In the genomic region with DNA sequence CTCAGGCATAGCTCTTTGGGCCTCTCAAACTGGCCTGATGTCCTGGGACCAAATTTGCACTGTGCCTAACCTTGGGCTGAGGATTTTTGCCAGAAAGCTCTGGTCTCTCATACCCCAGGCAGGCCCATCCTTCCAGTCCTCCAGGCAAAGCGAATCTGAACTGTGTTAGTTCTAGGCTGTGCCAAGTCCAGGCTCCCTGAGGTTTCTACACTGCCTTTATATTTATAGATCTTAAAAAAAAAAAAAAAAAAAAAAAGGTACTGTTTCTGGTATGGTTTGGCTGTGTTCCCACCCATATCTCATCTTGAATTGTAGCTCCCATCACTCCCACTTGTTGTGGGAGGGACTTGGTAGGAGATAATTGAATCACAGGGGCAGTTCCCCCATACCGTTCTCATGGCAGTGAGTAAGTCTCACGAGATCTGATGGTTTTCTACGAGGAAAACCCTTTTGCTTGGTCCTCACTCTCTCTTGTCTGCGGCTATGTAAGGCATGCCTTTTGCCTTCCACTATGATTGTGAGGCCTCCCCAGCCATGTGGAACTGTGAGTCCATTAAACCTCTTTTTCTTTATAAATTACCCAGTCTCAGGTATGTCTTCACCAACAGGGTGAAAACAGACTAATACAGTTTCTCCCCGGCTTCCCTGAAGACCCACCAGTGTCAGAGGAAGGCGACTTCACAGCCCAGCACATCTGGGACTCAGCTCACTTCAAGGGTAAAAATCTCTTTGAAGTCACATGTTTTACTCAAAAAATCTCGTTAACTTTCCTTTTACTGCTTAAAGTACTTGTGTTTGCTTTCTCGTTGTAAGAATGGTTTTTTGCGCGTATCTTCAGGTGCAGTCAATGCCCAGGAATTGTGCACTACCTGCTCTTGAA, we compare ENCODE assay signal across 29 cellular contexts. TPM values are rescaled to one million over a fixed set of nuclear protein-coding genes. Genes with fewer than 3 reads are reported as not detected.
DNase-seq lines count a peak whose midpoint lies in the region; ATAC-seq, FAIRE-seq and TF ChIP-seq lines count a peak whose summit lies in the region.
"Had no signal": no experiment of that assay in that cellular context is flagged by ENCODE, and none has a peak within 500 bp of the region (broad histone marks: within the 10 kb centered on the region; RNA-seq: fewer than 3 reads in every experiment).

No MANE protein-coding gene starts in this region.

- in situ Hi-C loops in K562 (cut with MboI): no loop called here

- FAIRE-seq in K562 (lab: Jason Lieb, UNC): no peak
- FAIRE-seq: H1 had no signal

- intact Hi-C loops in K562 (cut with micrococcal nuclease) (no loop called here), uterus (cut with DNase I; ENCODE audit: low total_unique reads) (no loop called here)

- TF ChIP-seq CTCF in K562 (IDR thresholded peaks at IDR 0.05 in 2 of 3, conservative IDR thresholded peaks at IDR 0.05 in 1 of 3; ENCODE audit: insufficient read depth in 2 of 3, low read depth in 1 of 3, low read length in 3 of 3) (no peak), uterus (IDR thresholded peaks at IDR 0.05) (no peak)

- TF ChIP-seq EP300 in K562 (IDR thresholded peaks at IDR 0.05; ENCODE audit: low read length): no peak

- no peak for DNase-seq in activated naive CD4-positive, alpha-beta T cell treated with anti-CD3 and anti-CD28 coated beads, Interleukin-2, amount 10 ng/mL, durations not matched to agents 7 days and 5 days
- DNase-seq in MV-4-11 (lab: John Stamatoyannopoulos, UW): peak; percentile 13
- DNase-seq in K562 (ENCODE audit: extremely low read depth in 1 of 4, low spot score in 3 of 4): peak in 1 of 4 experiments; percentile 11
- DNase-seq in stimulated activated naive CD8-positive, alpha-beta T cell treated with anti-CD3 and anti-CD28 coated beads, Interleukin-15, amount 100 ng/mL, for 72 hours: no peak
- no peak for DNase-seq in NCI-H128 (lab: John Stamatoyannopoulos, UW; ENCODE audit: unreplicated experiment)
- no peak for DNase-seq in uterus
- no peak for DNase-seq in kidney glomerular epithelial cell (lab: John Stamatoyannopoulos, UW)
- DNase-seq: ACHN; activated CD8-positive, alpha-beta memory T cell treated with anti-CD3 and anti-CD28 coated beads, Interleukin-2, amount 10 ng/mL, durations not matched to agents 7 days and 5 days; Caco-2; DMS79; heart left ventricle; MM.1S; NCI-H146; NCI-H524 treated with DMSO at 0.1 percent for 48 hours; occipital lobe; Peyer's patch; stimulated activated CD8-positive, alpha-beta memory T cell treated with anti-CD3 and anti-CD28 coated beads, Interleukin-4, amount 100 ng/mL, for 48 hours; T-helper 1 cell had no signal

- H4K20me1 ChIP-seq in K562 (replicated peaks; ENCODE audit: control insufficient read depth, insufficient read depth, low read length): peaks cover 3% of the 10 kb centered on the region; the same call in 1 of the 2 replicates
- H4K20me1 ChIP-seq: BLaER1 had no signal

- H3K79me2 ChIP-seq in K562 (ENCODE audit: control insufficient read depth, insufficient read depth, low read length): no peaks in the 10 kb centered on the region

- H3K9me3 ChIP-seq in K562 (replicated peaks; ENCODE audit: control insufficient read depth, insufficient read depth, low read depth, low read length) (no peaks in the 10 kb centered on the region), uterus (no peaks in the 10 kb centered on the region)
- H3K9me3 ChIP-seq: BLaER1, Caco-2, Peyer's patch, SJSA1, upper lobe of left lung had no signal

- TF ChIP-seq RAD21 in K562 (CRISPR knock-in tag; conservative IDR thresholded peaks at IDR 0.05 in 1 of 2, IDR thresholded peaks at IDR 0.05 in 1 of 2): no peak

- CTCF ChIA-PET in activated naive CD4-positive, alpha-beta T cell treated with anti-CD3 and anti-CD28 coated beads, Interleukin-2, amount 10 ng/mL, durations not matched to agents 7 days and 5 days (lab: Charles Lee): no interaction called here
- CTCF ChIA-PET in K562 (lab: Yijun Ruan, JAX; ENCODE audit: low intra/inter-chr PET ratio): no interaction called here

- no peak overlapping the region; the same call in 1 of the 2 replicates for H3K4me2 ChIP-seq in K562 (ENCODE audit: insufficient read depth, low read length)
- H3K4me2 ChIP-seq: BLaER1 had no signal

- H3K27me3 ChIP-seq in K562 (ENCODE audit: control insufficient read depth in 2 of 2, insufficient read depth in 2 of 2, low read length in 2 of 2) (peaks cover 33 to 47% of the 10 kb centered on the region in 2 experiments), uterus (no peaks in the 10 kb centered on the region)
- H3K27me3 ChIP-seq: BLaER1, Peyer's patch, SJSA1, upper lobe of left lung had no signal

- no peaks in the 10 kb centered on the region for H3K4me1 ChIP-seq in K562 (replicated peaks in 1 of 2; ENCODE audit: control insufficient read depth in 2 of 2, insufficient read depth in 2 of 2, low read length in 2 of 2)
- H3K4me1 ChIP-seq in uterus: no peaks in the 10 kb centered on the region
- H3K4me1 ChIP-seq: Caco-2, heart left ventricle, Peyer's patch, SJSA1, upper lobe of left lung had no signal

- peak overlapping the region; percentile 7 for H3K27ac Mint-ChIP-seq in activated naive CD4-positive, alpha-beta T cell treated with anti-CD3 and anti-CD28 coated beads, Interleukin-2, amount 50 U/mL, for 24 hours
- no peak overlapping the region for H3K27ac Mint-ChIP-seq in activated naive CD4-positive, alpha-beta T cell treated with anti-CD3 and anti-CD28 coated beads, Interleukin-2, amount 10 ng/mL, durations not matched to agents 7 days and 5 days
- H3K27ac Mint-ChIP-seq in stimulated activated naive CD8-positive, alpha-beta T cell treated with anti-CD3 and anti-CD28 coated beads, Interleukin-15, amount 100 ng/mL, for 72 hours: peak overlapping the region in 1 of 2 donors; percentile 63
- H3K27ac Mint-ChIP-seq: activated CD8-positive, alpha-beta memory T cell treated with anti-CD3 and anti-CD28 coated beads, Interleukin-2, amount 10 ng/mL, durations not matched to agents 7 days and 5 days; activated naive CD4-positive, alpha-beta T cell treated with anti-CD3 and anti-CD28 coated beads, Interleukin-2, amount 50 U/mL, for 72 hours; memory B cell had no signal

- BruUV-seq in K562 (replicated peaks; lab: Mats Ljungman, UMichigan): no TSS peak

- H3K9ac ChIP-seq in K562 (ENCODE audit: insufficient read depth in 1 of 2, low read depth in 2 of 2, low read length in 2 of 2): no peak overlapping the region
- H3K9ac ChIP-seq: BLaER1 had no signal

- no peaks in the 10 kb centered on the region for H3K36me3 ChIP-seq in K562 (ENCODE audit: control insufficient read depth, insufficient read depth, low read length)
- no peaks in the 10 kb centered on the region for H3K36me3 ChIP-seq in uterus
- H3K36me3 ChIP-seq: BLaER1, heart left ventricle, Peyer's patch, SJSA1, upper lobe of left lung had no signal

- TF ChIP-seq POLR2A in K562 (conservative IDR thresholded peaks at IDR 0.05) (no peak), uterus (IDR thresholded peaks at IDR 0.05) (no peak)

- no peak overlapping the region for H2AFZ ChIP-seq in K562 (ENCODE audit: low read depth, low read length)

- peaks cover 11% of the 10 kb centered on the region for H3K4me1 Mint-ChIP-seq in activated naive CD4-positive, alpha-beta T cell treated with anti-CD3 and anti-CD28 coated beads, Interleukin-2, amount 50 U/mL, for 24 hours
- peaks cover 4% of the 10 kb centered on the region for H3K4me1 Mint-ChIP-seq in activated naive CD4-positive, alpha-beta T cell treated with anti-CD3 and anti-CD28 coated beads, Interleukin-2, amount 10 ng/mL, durations not matched to agents 7 days and 5 days
- H3K4me1 Mint-ChIP-seq in stimulated activated naive CD8-positive, alpha-beta T cell treated with anti-CD3 and anti-CD28 coated beads, Interleukin-15, amount 100 ng/mL, for 72 hours: peaks cover 11% of the 10 kb centered on the region
- H3K4me1 Mint-ChIP-seq: activated CD8-positive, alpha-beta memory T cell treated with anti-CD3 and anti-CD28 coated beads, Interleukin-2, amount 10 ng/mL, durations not matched to agents 7 days and 5 days had no signal

- H3K27ac ChIP-seq in K562 (ENCODE audit: extremely low read depth, low read depth, low read length): no peak overlapping the region
- no peak overlapping the region for H3K27ac ChIP-seq in uterus
- H3K27ac ChIP-seq: BLaER1, heart left ventricle, Peyer's patch, SJSA1, upper lobe of left lung had no signal

- no peaks in the 10 kb centered on the region for H3K9me1 ChIP-seq in K562 (ENCODE audit: control insufficient read depth, insufficient read depth, low read length)

- H3K27me3 Mint-ChIP-seq in activated naive CD4-positive, alpha-beta T cell treated with anti-CD3 and anti-CD28 coated beads, Interleukin-2, amount 50 U/mL, for 24 hours: no peaks in the 10 kb centered on the region
- peaks cover 41% of the 10 kb centered on the region for H3K27me3 Mint-ChIP-seq in activated naive CD4-positive, alpha-beta T cell treated with anti-CD3 and anti-CD28 coated beads, Interleukin-2, amount 10 ng/mL, durations not matched to agents 7 days and 5 days
- peaks cover 20% of the 10 kb centered on the region for H3K27me3 Mint-ChIP-seq in stimulated activated naive CD8-positive, alpha-beta T cell treated with anti-CD3 and anti-CD28 coated beads, Interleukin-15, amount 100 ng/mL, for 72 hours

- H3K4me3 Mint-ChIP-seq in activated naive CD4-positive, alpha-beta T cell treated with anti-CD3 and anti-CD28 coated beads, Interleukin-2, amount 50 U/mL, for 24 hours: no peak overlapping the region
- H3K4me3 Mint-ChIP-seq in activated naive CD4-positive, alpha-beta T cell treated with anti-CD3 and anti-CD28 coated beads, Interleukin-2, amount 10 ng/mL, durations not matched to agents 7 days and 5 days: no peak overlapping the region
- peak overlapping the region; percentile 15 to 44 for H3K4me3 Mint-ChIP-seq in stimulated activated naive CD8-positive, alpha-beta T cell treated with anti-CD3 and anti-CD28 coated beads, Interleukin-15, amount 100 ng/mL, for 72 hours
- H3K4me3 Mint-ChIP-seq: activated CD8-positive, alpha-beta memory T cell treated with anti-CD3 and anti-CD28 coated beads, Interleukin-2, amount 10 ng/mL, durations not matched to agents 7 days and 5 days; memory B cell had no signal

- ATAC-seq in K562: peak; percentile 61
- peak; percentile 66 for ATAC-seq in stimulated activated naive CD8-positive, alpha-beta T cell treated with anti-CD3 and anti-CD28 coated beads, Interleukin-15, amount 100 ng/mL, for 72 hours
- ATAC-seq: activated CD8-positive, alpha-beta memory T cell treated with anti-CD3 and anti-CD28 coated beads, Interleukin-2, amount 10 ng/mL, durations not matched to agents 7 days and 5 days had no signal

- POLR2A ChIA-PET in K562 (lab: Yijun Ruan, JAX): no interaction called here

- 4% methylated on average over 11 of the region's 11 CpGs for WGBS in K562 (ENCODE audit: insufficient coverage, low coverage, missing lambda C conversion rate)

- no peak overlapping the region for H3K4me3 ChIP-seq in K562
- H3K4me3 ChIP-seq in uterus: no peak overlapping the region
- H3K4me3 ChIP-seq: BLaER1, heart left ventricle, Peyer's patch, SJSA1, upper lobe of left lung had no signal

- H3K9me3 Mint-ChIP-seq in activated naive CD4-positive, alpha-beta T cell treated with anti-CD3 and anti-CD28 coated beads, Interleukin-2, amount 50 U/mL, for 24 hours: no peaks in the 10 kb centered on the region
- no peaks in the 10 kb centered on the region for H3K9me3 Mint-ChIP-seq in activated naive CD4-positive, alpha-beta T cell treated with anti-CD3 and anti-CD28 coated beads, Interleukin-2, amount 10 ng/mL, durations not matched to agents 7 days and 5 days
- peaks cover 5 to 8% of the 10 kb centered on the region in 2 donors for H3K9me3 Mint-ChIP-seq in stimulated activated naive CD8-positive, alpha-beta T cell treated with anti-CD3 and anti-CD28 coated beads, Interleukin-15, amount 100 ng/mL, for 72 hours

- peaks cover 2% of the 10 kb centered on the region for H3K36me3 Mint-ChIP-seq in activated naive CD4-positive, alpha-beta T cell treated with anti-CD3 and anti-CD28 coated beads, Interleukin-2, amount 50 U/mL, for 24 hours
- H3K36me3 Mint-ChIP-seq in activated naive CD4-positive, alpha-beta T cell treated with anti-CD3 and anti-CD28 coated beads, Interleukin-2, amount 10 ng/mL, durations not matched to agents 7 days and 5 days: no peaks in the 10 kb centered on the region
- H3K36me3 Mint-ChIP-seq: activated CD8-positive, alpha-beta memory T cell treated with anti-CD3 and anti-CD28 coated beads, Interleukin-2, amount 10 ng/mL, durations not matched to agents 7 days and 5 days; activated naive CD4-positive, alpha-beta T cell treated with anti-CD3 and anti-CD28 coated beads, Interleukin-2, amount 50 U/mL, for 72 hours had no signal

RNA-seq across cellular contexts. Expression of gene TBXT, which starts 39.1 kb away (rescaled TPM):
- not detected in 2 replicates for total RNA-seq in K562 (2011; cell fraction: chromatin; rRNA removed; ENCODE audit: low replicate concordance)
- not detected in 2 replicates for total RNA-seq in K562 (2011; cell fraction: nucleolus; rRNA removed)
- total RNA-seq in K562 (2011; cell fraction: nucleoplasm; rRNA removed): not detected in 2 replicates
- total RNA-seq in K562 (2014; rRNA removed): not detected in 2 replicates
- total RNA-seq in K562 (2014; rRNA removed; fragmentation: Illumina TruSeq; extraction: Trizol): not detected in 2 replicates
- not detected in 2 replicates for total RNA-seq in K562 (2015; rRNA removed; fragmentation: Illumina TruSeq; extraction: Trizol)
- total RNA-seq in K562 (2021): not detected in 2 replicates
- polyA plus RNA-seq in K562 (2011; rRNA removed): not detected in 2 replicates
- polyA plus RNA-seq in K562 (2011; cell fraction: cytosol; rRNA removed): not detected in 2 replicates
- not detected in 2 replicates for polyA plus RNA-seq in K562 (2011; cell fraction: nucleus; rRNA removed)
- not detected in 2 replicates for polyA plus RNA-seq in K562 (2012)
- polyA plus RNA-seq in K562 (2014; fragmentation: Illumina TruSeq; extraction: Trizol): not detected in 2 replicates
- polyA plus RNA-seq in K562 (2014; fragmentation: Nextera tagmentation; extraction: Ambion mirVana): not detected
- not detected in 2 replicates for polyA plus RNA-seq in K562 (2014; rRNA removed)
- polyA minus RNA-seq in K562 (2011; rRNA and poly(A)+ RNA removed): not detected in 2 replicates
- not detected in 2 replicates for polyA minus RNA-seq in K562 (2011; cell fraction: cytosol; rRNA and poly(A)+ RNA removed)
- not detected in 2 replicates for polyA minus RNA-seq in K562 (2011; cell fraction: nucleus; rRNA and poly(A)+ RNA removed)
- total RNA-seq in uterus: not detected
- total RNA-seq: activated CD8-positive, alpha-beta memory T cell treated with anti-CD3 and anti-CD28 coated beads, Interleukin-2, amount 10 ng/mL, durations not matched to agents 7 days and 5 days; activated naive CD4-positive, alpha-beta T cell treated with anti-CD3 and anti-CD28 coated beads, Interleukin-2, amount 50 U/mL, for 72 hours; Caco-2; cerebellum; fibroblast of villous mesenchyme; occipital lobe; Peyer's patch; SJSA1; skeletal muscle tissue had no signal
- polyA plus RNA-seq: heart left ventricle had no signal

Comparison
In these comparisons a context has a peak if more than half of its experiments do, and no peak if none do; other contexts are left out.
1. H3K4me3 Mint-ChIP-seq: peak in stimulated activated naive CD8-positive, alpha-beta T cell treated with anti-CD3 and anti-CD28 coated beads, Interleukin-15, amount 100 ng/mL, for 72 hours (2 of 2); none in activated naive CD4-positive, alpha-beta T cell treated with anti-CD3 and anti-CD28 coated beads, Interleukin-2, amount 50 U/mL, for 24 hours (single experiment) and activated naive CD4-positive, alpha-beta T cell treated with anti-CD3 and anti-CD28 coated beads, Interleukin-2, amount 10 ng/mL, durations not matched to agents 7 days and 5 days (single experiment).